In genomic region chr3:125236331-125236903, GRCh38 we compare ENCODE assay signal across 22 cellular contexts. TPM values are rescaled to one million over a fixed set of nuclear protein-coding genes. Genes with fewer than 3 reads are reported as not detected.
DNase-seq lines count a peak whose midpoint lies in the region; ATAC-seq and TF ChIP-seq lines count a peak whose summit lies in the region.
"Had no signal": no experiment of that assay in that cellular context is flagged by ENCODE, and none has a peak within 500 bp of the region (broad histone marks: within the 10 kb centered on the region; RNA-seq: fewer than 3 reads in every experiment).

No MANE protein-coding gene starts in this region.

- ATAC-seq in omental fat pad (ENCODE audit: low FRiP score) = peak; percentile 34
- no peak for ATAC-seq in HG03280 (IDR thresholded peaks at IDR 0.05; ENCODE audit: unreplicated experiment)
- ATAC-seq in CD8-positive, alpha-beta T cell = no peak
- ATAC-seq: activated CD8-positive, alpha-beta T cell treated with anti-CD3 and anti-CD28 coated beads for 36 hours; natural killer cell had no signal

- POLR2A ChIA-PET in CD8-positive, alpha-beta T cell (lab: Charles Lee) = no interaction called here

- peak overlapping the region; percentile 13 for H3K27ac ChIP-seq in SK-N-MC
- no peak overlapping the region for H3K27ac ChIP-seq in CD8-positive, alpha-beta T cell (ENCODE audit: low read depth, low read length)
- H3K27ac ChIP-seq: transverse colon had no signal

- H3K36me3 ChIP-seq in SK-N-MC (ENCODE audit: insufficient read depth, low read length) = peaks cover 39% of the 10 kb centered on the region
- peaks cover 11% of the 10 kb centered on the region for H3K36me3 ChIP-seq in CD8-positive, alpha-beta T cell (ENCODE audit: insufficient read depth, low read length)

- H3K9me3 Mint-ChIP-seq in activated T-helper 2 cell treated with anti-CD3 and anti-CD28 coated beads, Interferon-gamma antibody, Interleukin-2, Interleukin-4, amounts not matched to agents 10 μg/mL and 5 μg/mL and 100 μg/mL, durations not matched to agents 14 hours and 24 hours and 36 hours = peaks cover 8% of the 10 kb centered on the region
- H3K9me3 Mint-ChIP-seq in CD8-positive, alpha-beta T cell = peaks cover 3% of the 10 kb centered on the region
- H3K9me3 Mint-ChIP-seq: CD8-positive, alpha-beta memory T cell; natural killer cell; T-helper 2 cell treated with Interferon-gamma antibody and Interleukin-4, amounts not matched to agents 5 μg/mL and 100 μg/mL, for 36 hours had no signal

- H3K9ac ChIP-seq in SK-N-MC (ENCODE audit: insufficient read length) = no peak overlapping the region
- H3K9ac ChIP-seq: SK-N-SH had no signal

- TF ChIP-seq CTCF in fibroblast of pulmonary artery (IDR thresholded peaks at IDR 0.05; ENCODE audit: low read length, missing control alignments) (no peak), omental fat pad (IDR thresholded peaks at IDR 0.05) (no peak)
- no peak for TF ChIP-seq CTCF in CD8-positive, alpha-beta T cell (IDR thresholded peaks at IDR 0.05)

- no peak overlapping the region for H3K27ac Mint-ChIP-seq in activated T-helper 2 cell treated with anti-CD3 and anti-CD28 coated beads, Interferon-gamma antibody, Interleukin-2, Interleukin-4, amounts not matched to agents 10 μg/mL and 5 μg/mL and 100 μg/mL, durations not matched to agents 14 hours and 24 hours and 36 hours
- H3K27ac Mint-ChIP-seq in CD8-positive, alpha-beta T cell = no peak overlapping the region
- H3K27ac Mint-ChIP-seq: activated CD8-positive, alpha-beta T cell treated with anti-CD3 and anti-CD28 coated beads for 36 hours; T-helper 2 cell treated with Interferon-gamma antibody and Interleukin-4, amounts not matched to agents 5 μg/mL and 100 μg/mL, for 36 hours had no signal

- H3K27me3 Mint-ChIP-seq in activated T-helper 2 cell treated with anti-CD3 and anti-CD28 coated beads, Interferon-gamma antibody, Interleukin-2, Interleukin-4, amounts not matched to agents 10 μg/mL and 5 μg/mL and 100 μg/mL, durations not matched to agents 14 hours and 24 hours and 36 hours (ENCODE audit: low read depth) = no peaks in the 10 kb centered on the region
- no peaks in the 10 kb centered on the region for H3K27me3 Mint-ChIP-seq in CD8-positive, alpha-beta T cell (ENCODE audit: low read depth)
- H3K27me3 Mint-ChIP-seq: activated CD8-positive, alpha-beta T cell treated with anti-CD3 and anti-CD28 coated beads for 36 hours; stimulated activated naive CD8-positive, alpha-beta T cell treated with anti-CD3 and anti-CD28 coated beads, Interleukin-15, Interleukin-2, amounts not matched to agents 100 ng/mL and 50 ng/mL, for 24 hours had no signal

- H3K4me1 ChIP-seq in CD8-positive, alpha-beta T cell (ENCODE audit: insufficient read depth, low read length) = no peaks in the 10 kb centered on the region
- H3K4me1 ChIP-seq: transverse colon had no signal

- peaks cover 20% of the 10 kb centered on the region for H3K4me1 Mint-ChIP-seq in activated T-helper 2 cell treated with anti-CD3 and anti-CD28 coated beads, Interferon-gamma antibody, Interleukin-2, Interleukin-4, amounts not matched to agents 10 μg/mL and 5 μg/mL and 100 μg/mL, durations not matched to agents 14 hours and 24 hours and 36 hours (ENCODE audit: low read depth)
- H3K4me1 Mint-ChIP-seq in CD8-positive, alpha-beta T cell (ENCODE audit: low read depth) = peaks cover 17% of the 10 kb centered on the region

- DNase-seq in GM03348 (ENCODE audit: low spot score) (peak; percentile 21), SK-N-MC (ENCODE audit: low read depth, low spot score) (no peak), fibroblast of pulmonary artery (ENCODE audit: low read depth) (peak; percentile 29), omental fat pad (ENCODE audit: low spot score) (no peak), NCI-H2081 treated with DMSO at 0.1 percent for 48 hours (lab: John Stamatoyannopoulos, UW) (no peak)
- no peak for DNase-seq in activated T-helper 2 cell treated with anti-CD3 and anti-CD28 coated beads, Interferon-gamma antibody, Interleukin-2, Interleukin-4, amounts not matched to agents 10 μg/mL and 5 μg/mL and 100 μg/mL, durations not matched to agents 14 hours and 24 hours and 36 hours (ENCODE audit: low spot score)
- no peak for DNase-seq in CD8-positive, alpha-beta T cell
- DNase-seq: activated CD4-positive, CD25-positive, alpha-beta regulatory T cell; activated CD8-positive, alpha-beta T cell treated with anti-CD3 and anti-CD28 coated beads for 36 hours; activated naive CD4-positive, alpha-beta T cell treated with Interleukin-2 at 50 U/mL for 16 hours; CD8-positive, alpha-beta memory T cell; DMS79 treated with DMSO at 0.1 percent for 48 hours; natural killer cell; NCI-H1436 treated with DMSO at 0.1 percent for 48 hours; NCI-H82; posterior cingulate gyrus; SK-N-SH; stimulated activated CD4-positive, alpha-beta T cell treated with anti-CD3 and anti-CD28 coated beads, Interleukin-4, amount 100 ng/mL, for 1 hour; transverse colon had no signal

- peaks cover 57% of the 10 kb centered on the region for H3K36me3 Mint-ChIP-seq in activated T-helper 2 cell treated with anti-CD3 and anti-CD28 coated beads, Interferon-gamma antibody, Interleukin-2, Interleukin-4, amounts not matched to agents 10 μg/mL and 5 μg/mL and 100 μg/mL, durations not matched to agents 14 hours and 24 hours and 36 hours (ENCODE audit: low read depth)
- peaks cover 53% of the 10 kb centered on the region for H3K36me3 Mint-ChIP-seq in CD8-positive, alpha-beta T cell

- H3K4me3 ChIP-seq in SK-N-MC = no peak overlapping the region
- H3K4me3 ChIP-seq in fibroblast of pulmonary artery (replicated peaks; ENCODE audit: low read depth, low read length) = no peak overlapping the region
- H3K4me3 ChIP-seq in CD8-positive, alpha-beta T cell (ENCODE audit: low read depth, low read length) = no peak overlapping the region
- H3K4me3 ChIP-seq: transverse colon had no signal

- no peaks in the 10 kb centered on the region for H3K9me3 ChIP-seq in SK-N-MC (ENCODE audit: low read depth, low read length)
- H3K9me3 ChIP-seq in CD8-positive, alpha-beta T cell (ENCODE audit: low read length) = no peaks in the 10 kb centered on the region
- H3K9me3 ChIP-seq: SK-N-SH, transverse colon had no signal

- no peaks in the 10 kb centered on the region for H3K27me3 ChIP-seq in CD8-positive, alpha-beta T cell (ENCODE audit: insufficient read depth, low read length)
- H3K27me3 ChIP-seq: transverse colon had no signal

- intact Hi-C loops in activated T-helper 2 cell treated with anti-CD3 and anti-CD28 coated beads, Interferon-gamma antibody, Interleukin-2, Interleukin-4, amounts not matched to agents 10 μg/mL and 5 μg/mL and 100 μg/mL, durations not matched to agents 14 hours and 24 hours and 36 hours (cut with micrococcal nuclease) = no loop called here
- intact Hi-C loops in CD8-positive, alpha-beta T cell (cut with DNase I, micrococcal nuclease) = no loop called here

- H3K4me3 Mint-ChIP-seq in activated T-helper 2 cell treated with anti-CD3 and anti-CD28 coated beads, Interferon-gamma antibody, Interleukin-2, Interleukin-4, amounts not matched to agents 10 μg/mL and 5 μg/mL and 100 μg/mL, durations not matched to agents 14 hours and 24 hours and 36 hours (ENCODE audit: low read depth) = no peak overlapping the region
- H3K4me3 Mint-ChIP-seq in CD8-positive, alpha-beta T cell = no peak overlapping the region
- H3K4me3 Mint-ChIP-seq: activated CD8-positive, alpha-beta T cell treated with anti-CD3 and anti-CD28 coated beads for 36 hours; CD8-positive, alpha-beta memory T cell; natural killer cell; stimulated activated naive CD8-positive, alpha-beta T cell treated with anti-CD3 and anti-CD28 coated beads, Interleukin-15, Interleukin-2, amounts not matched to agents 100 ng/mL and 50 ng/mL, for 24 hours; T-helper 2 cell treated with Interferon-gamma antibody and Interleukin-4, amounts not matched to agents 5 μg/mL and 100 μg/mL, for 36 hours had no signal

- CTCF ChIA-PET in CD8-positive, alpha-beta T cell (lab: Charles Lee) = interaction anchor here (1.3 kb wide), 1 partner anchor 201 kb away, joined by 3 read pairs; no protein-coding TSS in a partner anchor

RNA-seq across cellular contexts. Expression of gene SLC12A8, which starts 23.9 kb away (rescaled TPM):
- total RNA-seq in omental fat pad = 10 to 100 TPM in 1 of 4 donors, 1 to 10 TPM in 2, not detected in 1; 2.6 to 65.3 (median 8.7) TPM
- total RNA-seq in activated T-helper 2 cell treated with anti-CD3 and anti-CD28 coated beads, Interferon-gamma antibody, Interleukin-2, Interleukin-4, amounts not matched to agents 10 μg/mL and 5 μg/mL and 100 μg/mL, durations not matched to agents 14 hours and 24 hours and 36 hours = 1.3 and 1.4 TPM in 2 replicates
- total RNA-seq in CD8-positive, alpha-beta T cell = not detected

Comparison
In these comparisons a context has a peak if more than half of its experiments do, and no peak if none do; other contexts are left out.
1. DNase-seq: peak in GM03348 (single experiment) and fibroblast of pulmonary artery (single experiment); none in SK-N-MC (single experiment), omental fat pad (single experiment), NCI-H2081 treated with DMSO at 0.1 percent for 48 hours (single experiment), activated T-helper 2 cell treated with anti-CD3 and anti-CD28 coated beads, Interferon-gamma antibody, Interleukin-2, Interleukin-4, amounts not matched to agents 10 μg/mL and 5 μg/mL and 100 μg/mL, durations not matched to agents 14 hours and 24 hours and 36 hours (single experiment) and CD8-positive, alpha-beta T cell (0 of 7).